In the genomic region with DNA sequence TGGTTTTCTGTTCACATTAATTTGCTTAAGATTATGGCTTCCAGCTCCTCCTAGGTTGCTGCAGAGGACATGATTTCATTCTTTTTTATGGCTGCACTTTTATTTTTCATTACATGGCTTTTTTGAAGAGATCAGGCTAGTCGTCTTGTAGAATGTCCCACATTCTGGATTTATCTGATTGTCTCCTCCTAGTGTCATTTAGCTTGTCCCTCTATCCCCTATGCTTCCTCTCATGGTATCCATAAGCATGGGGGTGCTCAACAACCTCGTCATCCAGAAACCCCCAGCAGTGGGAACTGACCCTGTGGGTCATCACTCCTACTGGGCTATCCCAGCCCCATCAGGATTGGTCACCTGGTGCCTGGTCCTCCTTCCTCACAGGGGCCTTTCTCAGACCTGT, we compare ENCODE assay signal across 19 cellular contexts.
"Had no signal": no experiment of that assay in that cellular context is flagged by ENCODE, and none has a peak within 500 bp of the region (broad histone marks: within the 10 kb centered on the region; RNA-seq: fewer than 3 reads in every experiment).

No MANE protein-coding gene starts in this region.

- H3K36me3 Mint-ChIP-seq: natural killer cell treated with Interleukin-12 subunit alpha and Interleukin-12 subunit beta and Interleukin-15 and Interleukin-18, amount 100 ng/mL, for 72 hours; type B pancreatic cell had no signal

- ATAC-seq: esophagus mucosa; heart right ventricle; natural killer cell treated with Interleukin-12 subunit alpha and Interleukin-12 subunit beta and Interleukin-15 and Interleukin-18, amount 100 ng/mL, for 72 hours; stimulated activated effector memory CD8-positive, alpha-beta T cell treated with anti-CD3 and anti-CD28 coated beads, Interleukin-12 subunit alpha, Interleukin-12 subunit beta, amount 100 ng/mL, for 72 hours; stimulated activated naive CD8-positive, alpha-beta T cell treated with anti-CD3 and anti-CD28 coated beads, Interleukin-15, Interleukin-2, amounts not matched to agents 100 U/mL and 50 U/mL, for 24 hours had no signal

- H3K4me3 Mint-ChIP-seq: natural killer cell treated with Interleukin-12 subunit alpha and Interleukin-12 subunit beta and Interleukin-15 and Interleukin-18, amount 100 ng/mL, for 72 hours; stimulated activated effector memory CD8-positive, alpha-beta T cell treated with anti-CD3 and anti-CD28 coated beads, Interleukin-12 subunit alpha, Interleukin-12 subunit beta, amount 100 ng/mL, for 72 hours had no signal

- H3K36me3 ChIP-seq: heart right ventricle, suprapubic skin, thyroid gland had no signal

- H3K27me3 ChIP-seq: dorsolateral prefrontal cortex, heart right ventricle, suprapubic skin, thyroid gland had no signal

- H3K27me3 Mint-ChIP-seq: natural killer cell treated with Interleukin-12 subunit alpha and Interleukin-12 subunit beta and Interleukin-15 and Interleukin-18, amount 100 ng/mL, for 72 hours; type B pancreatic cell had no signal

- H3K4me3 ChIP-seq: dorsolateral prefrontal cortex, heart right ventricle, suprapubic skin, thyroid gland had no signal

- H3K27ac Mint-ChIP-seq: stimulated activated effector memory CD8-positive, alpha-beta T cell treated with anti-CD3 and anti-CD28 coated beads, Interleukin-12 subunit alpha, Interleukin-12 subunit beta, amount 100 ng/mL, for 72 hours had no signal

- DNase-seq: cortex of kidney; dorsolateral prefrontal cortex; effector memory CD4-positive, alpha-beta T cell; heart right ventricle; hypothalamus; kidney glomerular epithelial cell; small intestine; stimulated activated CD4-positive, alpha-beta T cell treated with anti-CD3 and anti-CD28 coated beads, Interleukin-2, amount 100 ng/mL, for 48 hours; stimulated activated naive CD8-positive, alpha-beta T cell treated with anti-CD3 and anti-CD28 coated beads, Interleukin-15, Interleukin-2, amounts not matched to agents 100 U/mL and 50 U/mL, for 24 hours; thyroid gland had no signal

- H3K9me3 Mint-ChIP-seq: natural killer cell treated with Interleukin-12 subunit alpha and Interleukin-12 subunit beta and Interleukin-15 and Interleukin-18, amount 100 ng/mL, for 72 hours had no signal

- H3K27ac ChIP-seq: dorsolateral prefrontal cortex, heart right ventricle, suprapubic skin, thyroid gland had no signal

- H3K9me3 ChIP-seq: suprapubic skin, thyroid gland had no signal

- FAIRE-seq: endometrium, frontal cortex, islet of Langerhans, small intestine, urothelium cell line had no signal
